In genomic region chr22:44689173-44689572, GRCh38 we compare ENCODE assay signal across 18 cellular contexts. TPM values are rescaled to one million over a fixed set of nuclear protein-coding genes. Genes with fewer than 3 reads are reported as not detected.
DNase-seq lines count a peak whose midpoint lies in the region; ATAC-seq, FAIRE-seq and TF ChIP-seq lines count a peak whose summit lies in the region.
"Had no signal": no experiment of that assay in that cellular context is flagged by ENCODE, and none has a peak within 500 bp of the region (broad histone marks: within the 10 kb centered on the region; RNA-seq: fewer than 3 reads in every experiment).

No MANE protein-coding gene starts in this region.

- H3K9ac ChIP-seq in HCT116 (ENCODE audit: low read length) (peak overlapping the region; percentile 27; the same call in 1 of the 2 replicates), astrocyte (ENCODE audit: low read length) (no peak overlapping the region)

- H3K9me3 ChIP-seq in A549, result no peaks in the 10 kb centered on the region
- H3K9me3 ChIP-seq in HCT116 (ENCODE audit: control insufficient read depth in 1 of 2, insufficient read depth in 1 of 2, low read depth in 1 of 2, low read length in 2 of 2), result no peaks in the 10 kb centered on the region
- no peaks in the 10 kb centered on the region for H3K9me3 ChIP-seq in astrocyte (ENCODE audit: insufficient read depth, low read depth, low read length)
- H3K9me3 ChIP-seq in mesodermal cell (ENCODE audit: control insufficient read depth, low read length), result no peaks in the 10 kb centered on the region

- TF ChIP-seq RAD21 in A549 (conservative IDR thresholded peaks at IDR 0.05 in 1 of 2, IDR thresholded peaks at IDR 0.05 in 1 of 2) (no peak), HCT116 (IDR thresholded peaks at IDR 0.05; ENCODE audit: low read depth) (no peak)

- H3K4me2 ChIP-seq in A549, result 0 out of 3 replicates have a peak overlapping the region, but pooled peaks have one; percentile 14
- H3K4me2 ChIP-seq in HCT116 (ENCODE audit: low read length), result peak overlapping the region; percentile 84
- H3K4me2 ChIP-seq in astrocyte (ENCODE audit: low read length), result peak overlapping the region; percentile 15

- H3K36me3 ChIP-seq in HCT116 (ENCODE audit: control insufficient read depth in 1 of 2, insufficient read depth in 2 of 2, low read length in 2 of 2), result no peaks in the 10 kb centered on the region
- no peaks in the 10 kb centered on the region for H3K36me3 ChIP-seq in astrocyte (ENCODE audit: insufficient read depth, low read length)
- H3K36me3 ChIP-seq in mesodermal cell (ENCODE audit: control insufficient read depth, insufficient read depth, low read length), result no peaks in the 10 kb centered on the region

- TF ChIP-seq CTCF in A549 (IDR thresholded peaks at IDR 0.05) (no peak), HCT116 (IDR thresholded peaks at IDR 0.05 in 2 of 3, conservative IDR thresholded peaks at IDR 0.05 in 1 of 3; ENCODE audit: borderline replicate concordance in 1 of 3, insufficient read depth in 1 of 3, low read depth in 2 of 3, low read length in 2 of 3) (no peak), astrocyte (IDR thresholded peaks at IDR 0.05; ENCODE audit: insufficient read depth, low read depth, low read length) (no peak)

- DNase-seq in A549 (ENCODE audit: low read depth in 1 of 2, low spot score in 1 of 2), result no peak
- DNase-seq in HCT116 (ENCODE audit: low read depth, low spot score), result peak; percentile 51
- peak; percentile 47 for DNase-seq in astrocyte (ENCODE audit: low read depth)
- DNase-seq in NCI-H2196 (lab: John Stamatoyannopoulos, UW; ENCODE audit: unreplicated experiment), result no peak
- DNase-seq: DMS 273 treated with DMSO at 0.1 percent for 48 hours, NCI-H1105 treated with DMSO at 0.1 percent for 48 hours, NCI-H187, NCI-H748 treated with DMSO at 0.1 percent for 48 hours had no signal

- CTCF ChIA-PET in A549 (lab: Yijun Ruan, JAX), result interaction anchor here (0.8 to 1.5 kb wide), 3 partner anchors 8 to 47 kb away, joined by 3 to 5 read pairs (median 3); no protein-coding TSS in a partner anchor
- CTCF ChIA-PET in HCT116 (lab: Charles Lee), result no interaction called here

- no peak for TF ChIP-seq EP300 in A549 (IDR thresholded peaks at IDR 0.05)

- TF ChIP-seq POLR2A in A549 (IDR thresholded peaks at IDR 0.05; ENCODE audit: low read length) (no peak), HCT116 (IDR thresholded peaks at IDR 0.05; ENCODE audit: borderline replicate concordance, extremely low read depth, insufficient read depth, insufficient read length) (no peak)

- no TSS peak for BruUV-seq in HCT116 (replicated peaks; lab: Mats Ljungman, UMichigan)

- POLR2A ChIA-PET in A549 (lab: Yijun Ruan, JAX), result no interaction called here
- POLR2A ChIA-PET in HCT116 (lab: Charles Lee), result no interaction called here

- H3K4me3 Mint-ChIP-seq in astrocyte (ENCODE audit: unreplicated experiment), result no peak overlapping the region
- H3K4me3 Mint-ChIP-seq: IgD-negative memory B cell had no signal

- no peaks in the 10 kb centered on the region for H3K27me3 ChIP-seq in HCT116 (ENCODE audit: insufficient read depth, low read length)
- no peaks in the 10 kb centered on the region for H3K27me3 ChIP-seq in astrocyte (ENCODE audit: insufficient read depth, low read length)

- no peak overlapping the region for H3K27ac Mint-ChIP-seq in astrocyte (ENCODE audit: unreplicated experiment)

- WGBS in A549 (ENCODE audit: missing lambda C conversion rate), result 43% methylated on average over 10 of the region's 10 CpGs
- 74 to 85% methylated on average over 9 to 10 of the region's 10 CpGs for WGBS in mesodermal cell (ENCODE audit: insufficient coverage in 2 of 2), 2 experiments

- intact Hi-C loops in HCT116 (cut with micrococcal nuclease), result loop anchor here (5.0 kb wide), 1 partner anchor 398 kb away; no protein-coding TSS in a partner anchor

- H3K4me3 ChIP-seq in A549, result no peak overlapping the region
- H3K4me3 ChIP-seq in HCT116 (replicated peaks in 1 of 2; ENCODE audit: low read depth in 1 of 2, low read length in 2 of 2), result peak overlapping the region in 1 of 2 experiments; percentile 38; a peak in 2 of 4 replicates
- H3K4me3 ChIP-seq in astrocyte (ENCODE audit: insufficient read depth, low read depth, low read length), result no peak overlapping the region
- no peak overlapping the region for H3K4me3 ChIP-seq in mesodermal cell (ENCODE audit: extremely low read depth, insufficient read depth, low read length, poor library complexity, severe bottlenecking)
- H3K4me3 ChIP-seq: SK-N-MC had no signal

- H3K27me3 Mint-ChIP-seq in astrocyte (ENCODE audit: low read depth, unreplicated experiment), result peaks cover 3% of the 10 kb centered on the region

- peaks cover 33% of the 10 kb centered on the region for H3K4me1 ChIP-seq in A549
- H3K4me1 ChIP-seq in HCT116 (ENCODE audit: control insufficient read depth in 1 of 2, insufficient read depth in 2 of 2, low read length in 2 of 2), result peaks cover 39 to 58% of the 10 kb centered on the region in 2 experiments
- peaks cover 21% of the 10 kb centered on the region for H3K4me1 ChIP-seq in astrocyte (ENCODE audit: insufficient read depth, low read length)
- H3K4me1 ChIP-seq in mesodermal cell (ENCODE audit: control insufficient read depth, insufficient read depth, low read length, poor library complexity, severe bottlenecking), result peaks cover 36% of the 10 kb centered on the region

- H3K36me3 Mint-ChIP-seq in astrocyte (ENCODE audit: low read depth, unreplicated experiment), result no peaks in the 10 kb centered on the region
- H3K36me3 Mint-ChIP-seq: IgD-negative memory B cell had no signal

- RAD21 ChIA-PET in HCT116 (lab: Charles Lee; ENCODE audit: low non-redundant PET in 1 of 2, low total read pairs in 2 of 2, uncharacterized antibody in 2 of 2, unreplicated experiment in 2 of 2), result no interaction called here

- no peaks in the 10 kb centered on the region for H4K20me1 ChIP-seq in HCT116 (ENCODE audit: insufficient read depth)
- H4K20me1 ChIP-seq in astrocyte (ENCODE audit: insufficient read depth, low read length), result no peaks in the 10 kb centered on the region

- peak overlapping the region; percentile 54 for H2AFZ ChIP-seq in HCT116 (ENCODE audit: low read depth, low read length, poor library complexity, severe bottlenecking)
- no peak overlapping the region for H2AFZ ChIP-seq in astrocyte (ENCODE audit: low read depth, low read length)

- H3K79me2 ChIP-seq in HCT116 (ENCODE audit: insufficient read depth, low read length) (no peaks in the 10 kb centered on the region), astrocyte (ENCODE audit: insufficient read depth, low read length) (no peaks in the 10 kb centered on the region)

- no peak for FAIRE-seq in A549 (lab: Jason Lieb, UNC)
- FAIRE-seq in astrocyte (lab: Jason Lieb, UNC), result no peak
- FAIRE-seq: H54 had no signal

- no peaks in the 10 kb centered on the region for H3K9me3 Mint-ChIP-seq in astrocyte (ENCODE audit: unreplicated experiment)
- H3K9me3 Mint-ChIP-seq: IgD-negative memory B cell had no signal

- H3K9me2 ChIP-seq in HCT116 (ENCODE audit: insufficient read depth), result no peaks in the 10 kb centered on the region

- H3K27ac ChIP-seq in A549, result no peak overlapping the region; a peak in 1 of 6 replicates
- H3K27ac ChIP-seq in HCT116 (ENCODE audit: low read depth, low read length), result no peak overlapping the region
- no peak overlapping the region for H3K27ac ChIP-seq in astrocyte (ENCODE audit: low read depth, low read length)
- H3K27ac ChIP-seq in mesodermal cell (ENCODE audit: low read depth, low read length, severe bottlenecking), result peak overlapping the region; percentile 73
- H3K27ac ChIP-seq: C4-2B, SK-N-MC had no signal

- ATAC-seq in A549, result no peak
- ATAC-seq in HCT116, result peak; percentile 36
- no peak for ATAC-seq in GM21381 (IDR thresholded peaks at IDR 0.05; ENCODE audit: unreplicated experiment)
- no peak for ATAC-seq in HG02973 (IDR thresholded peaks at IDR 0.05; ENCODE audit: unreplicated experiment)
- no peak for ATAC-seq in GM18520 (IDR thresholded peaks at IDR 0.05; ENCODE audit: unreplicated experiment)
- ATAC-seq: Panc1, Right ventricle myocardium inferior had no signal

- peaks cover 24% of the 10 kb centered on the region for H3K4me1 Mint-ChIP-seq in astrocyte (ENCODE audit: low read depth, unreplicated experiment)

TF ChIP-seq in A549, 52 proteins besides CTCF, POLR2A, EP300 and RAD21:
- no peak for TF ChIP-seq GATA3 (IDR thresholded peaks at IDR 0.05; ENCODE audit: borderline replicate concordance)
- TF ChIP-seq CEBPB (IDR thresholded peaks at IDR 0.05), result no peak
- TF ChIP-seq KDM1A (IDR thresholded peaks at IDR 0.05; ENCODE audit: low read depth), result no peak
- TF ChIP-seq HOXB5 (CRISPR knock-in tag; IDR thresholded peaks at IDR 0.05), result no peak
- TF ChIP-seq TP53 (CRISPR knock-in tag; IDR thresholded peaks at IDR 0.05), result no peak
- TF ChIP-seq FOSL2 (IDR thresholded peaks at IDR 0.05), result no peak
- no peak for TF ChIP-seq FOSL2 (CRISPR knock-in tag; IDR thresholded peaks at IDR 0.05)
- TF ChIP-seq JUNB (IDR thresholded peaks at IDR 0.05), result no peak
- TF ChIP-seq ZC3H11A (IDR thresholded peaks at IDR 0.05), result no peak
- no peak for TF ChIP-seq HOXB13 (CRISPR knock-in tag; IDR thresholded peaks at IDR 0.05; ENCODE audit: low read depth)
TF ChIP-seq in A549: peak in this region for 0.

TF ChIP-seq in HCT116, 20 proteins besides CTCF, POLR2A, EP300 and RAD21 (continues in another document):
- no peak for TF ChIP-seq ELF1 (IDR thresholded peaks at IDR 0.05; ENCODE audit: borderline replicate concordance, low read depth)

RNA-seq across cellular contexts. Expression of gene PRR5, which starts 12.8 kb away (rescaled TPM):
- polyA plus RNA-seq in A549 (2011; rRNA removed) (7.1 and 8.5 TPM in 2 replicates), A549 (2017; fragmentation: RNase III; extraction: RNeasy Plus Mini Kit Qiagen cat#74134 plus additional on column Dnase treatment) (15.7 to 19.5 TPM (median 17.7 TPM) in 3 replicates)
- polyA plus RNA-seq in A549 (2012; cell fraction: cytosol; rRNA removed), result 14.8 and 25.1 TPM in 2 replicates
- 35.0 and 39.1 TPM in 2 replicates for polyA plus RNA-seq in A549 (2012; cell fraction: nucleus; rRNA removed)
- polyA minus RNA-seq in A549 (2011; rRNA and poly(A)+ RNA removed), result 9.0 and 12.0 TPM in 2 replicates
- total RNA-seq in HCT116 (2021; ENCODE audit: unreplicated experiment) (26.9 TPM), astrocyte (21.3 and 23.6 TPM in 2 replicates)
- polyA plus RNA-seq in HCT116 (2012), result 16.9 and 17.4 TPM in 2 replicates
- 20.4 TPM for polyA plus RNA-seq in mesodermal cell (2013, experiment 1 of 2)
- polyA plus RNA-seq in mesodermal cell (2013, experiment 2 of 2), result 20.8 TPM

Comparison
In these comparisons a context has a peak if more than half of its experiments do, and no peak if none do; other contexts are left out.
1. DNase-seq: peak in HCT116 (single experiment) and astrocyte (single experiment); none in A549 (0 of 2) and NCI-H2196 (single experiment).
2. H3K4me2 ChIP-seq: peak in every context shown above with its lines; median percentile 84 in HCT116; 15 in astrocyte; 14 in A549.